ENCODE assay signal across 8 cellular contexts in genomic region chr5:168291281-168291960, GRCh38. TPM values are rescaled to one million over a fixed set of nuclear protein-coding genes. Genes with fewer than 3 reads are reported as not detected.
DNase-seq lines count a peak whose midpoint lies in the region; ATAC-seq and TF ChIP-seq lines count a peak whose summit lies in the region.

TSS of gene WWC1 (plus strand) at chr5:168291645. CDS start at chr5:168292153, 508 bp downstream.

- H3K36me3 ChIP-seq in BE2C (no peaks in the 10 kb centered on the region), esophagus (ENCODE audit: control insufficient read depth in 2 of 2, insufficient read depth in 2 of 2, low read length in 1 of 2) (no peaks in the 10 kb centered on the region), tibial artery (no peaks in the 10 kb centered on the region)

- no peaks in the 10 kb centered on the region for H3K9me3 Mint-ChIP-seq in natural killer cell

- H3K27ac ChIP-seq in esophagus (ENCODE audit: low read depth in 2 of 2, low read length in 1 of 2) (peak within 1 kb of the TSS; percentile 53 to 76), tibial artery (no peak within 1 kb of the TSS)

- H3K4me1 ChIP-seq in BE2C (no peaks in the 10 kb centered on the region), esophagus (ENCODE audit: control insufficient read depth in 2 of 2, insufficient read depth in 2 of 2, low read length in 1 of 2) (peaks cover 3 to 6% of the 10 kb centered on the region in 2 donors), tibial artery (peaks cover 0 to 16% (median 12%) of the 10 kb centered on the region in 4 donors)

- peak within 1 kb of the TSS; percentile 84 for H3K4me3 Mint-ChIP-seq in natural killer cell

- TF ChIP-seq CTCF in BE2C (IDR thresholded peaks at IDR 0.05; ENCODE audit: low read depth, low read length) (0 out of 2 replicates have a peak, but pooled peaks have one; percentile 12), natural killer cell (IDR thresholded peaks at IDR 0.05) (no peak), tibial artery (IDR thresholded peaks at IDR 0.05) (no peak)

- peaks cover 27% of the 10 kb centered on the region for H3K27me3 ChIP-seq in BE2C
- no peaks in the 10 kb centered on the region for H3K27me3 ChIP-seq in esophagus (ENCODE audit: control insufficient read depth in 1 of 2, insufficient read depth in 2 of 2, low read length in 2 of 2)
- peaks cover 0 to 53% of the 10 kb centered on the region in 2 donors for H3K27me3 ChIP-seq in tibial artery

- H3K4me1 Mint-ChIP-seq in natural killer cell, result peaks cover 5 to 10% of the 10 kb centered on the region in 2 donors

- H3K27me3 Mint-ChIP-seq in natural killer cell (ENCODE audit: low read depth in 2 of 2), result peaks cover 44 to 50% of the 10 kb centered on the region in 2 donors

- no peak within 1 kb of the TSS for H3K27ac Mint-ChIP-seq in natural killer cell

- H3K4me3 ChIP-seq in BE2C (ENCODE audit: low read depth, low read length), result peak within 1 kb of the TSS; percentile 52
- peak within 1 kb of the TSS; percentile 65 to 84 for H3K4me3 ChIP-seq in esophagus (ENCODE audit: low read depth in 1 of 2, low read length in 2 of 2)
- peak within 1 kb of the TSS; percentile 29 to 44 for H3K4me3 ChIP-seq in tibial artery

- DNase-seq in BE2C (peak; percentile 57), NCI-H510A treated with DMSO at 0.1 percent for 48 hours (lab: John Stamatoyannopoulos, UW) (peak; percentile 75), natural killer cell (peak; percentile 19), tibial artery (no peak)
- peak; percentile 76 for DNase-seq in activated CD8-positive, alpha-beta memory T cell treated with anti-CD3 and anti-CD28 coated beads for 24 hours

- intact Hi-C loops in natural killer cell (cut with micrococcal nuclease), result no loop called here
- intact Hi-C loops in tibial artery (cut with DNase I; ENCODE audit: low total_unique reads), result no loop called here

- H3K9me3 ChIP-seq in BE2C (no peaks in the 10 kb centered on the region), esophagus (ENCODE audit: control insufficient read depth in 2 of 2, insufficient read depth in 1 of 2, low read depth in 1 of 2, low read length in 1 of 2) (no peaks in the 10 kb centered on the region), tibial artery (peaks cover 0 to under 1% (median 0%) of the 10 kb centered on the region in 3 donors)

- ATAC-seq in GM19035 (IDR thresholded peaks at IDR 0.05; ENCODE audit: unreplicated experiment), result peak; percentile 80
- peak; percentile 81 for ATAC-seq in HG03139 (IDR thresholded peaks at IDR 0.05; ENCODE audit: unreplicated experiment)
- peak; percentile 47 to 75 (median 74) for ATAC-seq in natural killer cell

- H3K36me3 Mint-ChIP-seq in natural killer cell, result no peaks in the 10 kb centered on the region

- whole genome bisulfite sequencing in esophagus, 2 donors, result 0 to 1% methylated on average over 52 to 78 of the region's 78 CpGs

RNA-seq across cellular contexts. Expression of gene WWC1, which starts in this region (rescaled TPM):
- 4.6 TPM for polyA plus RNA-seq in BE2C (2012; ENCODE audit: insufficient read depth, insufficient read length, low read depth)
- polyA plus RNA-seq in esophagus, result 10 to 100 TPM; 21.7 to 55.2 TPM
- under 1 TPM; 0.42 to 0.66 (median 0.53) TPM for total RNA-seq in natural killer cell

Comparison
In these comparisons a context has a peak if more than half of its experiments do, and no peak if none do; other contexts are left out.
1. Peak in DNase-seq and ATAC-seq in natural killer cell; RNA of the gene not detected or under 1 TPM.
2. DNase-seq: peak in BE2C (single experiment), NCI-H510A treated with DMSO at 0.1 percent for 48 hours (single experiment) and activated CD8-positive, alpha-beta memory T cell treated with anti-CD3 and anti-CD28 coated beads for 24 hours (single experiment); none in tibial artery (0 of 2).
3. H3K27ac ChIP-seq: peak in esophagus (2 of 2); none in tibial artery (0 of 2).
4. Peak in every context shown above with its lines, with median percentiles within 50 percentile points of each other: H3K4me3 ChIP-seq and ATAC-seq.